18 cellular contexts compared by ENCODE assay signal in the genomic region with DNA sequence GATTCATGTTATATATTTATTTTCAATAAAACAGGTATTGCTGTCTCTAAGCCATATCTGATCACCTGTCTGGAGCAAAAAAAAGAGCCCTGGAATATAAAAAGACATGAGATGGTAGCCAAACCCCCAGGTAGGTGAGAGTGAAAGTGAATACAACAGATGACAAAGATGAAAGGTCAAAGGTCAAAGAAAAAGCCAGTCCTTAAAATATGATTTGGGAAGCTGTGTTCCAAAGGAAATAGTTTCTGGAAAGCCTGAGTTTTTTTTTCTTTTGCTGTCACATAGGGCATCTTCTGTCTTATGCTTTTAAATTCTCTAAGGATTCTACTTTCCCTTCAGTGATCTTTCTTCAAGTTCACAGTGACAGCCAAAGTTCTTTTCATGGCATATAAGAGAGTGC. TPM values are rescaled to one million over a fixed set of nuclear protein-coding genes. Genes with fewer than 3 reads are reported as not detected.
DNase-seq lines count a peak whose midpoint lies in the region; ATAC-seq, FAIRE-seq and TF ChIP-seq lines count a peak whose summit lies in the region.
"Had no signal": no experiment of that assay in that cellular context is flagged by ENCODE, and none has a peak within 500 bp of the region (broad histone marks: within the 10 kb centered on the region; RNA-seq: fewer than 3 reads in every experiment).

No MANE protein-coding gene starts in this region.

- no peaks in the 10 kb centered on the region for H3K9me3 Mint-ChIP-seq in natural killer cell
- H3K9me3 Mint-ChIP-seq in natural killer cell treated with Interleukin-12 subunit alpha and Interleukin-12 subunit beta and Interleukin-15 and Interleukin-18, amount 100 ng/mL, for 72 hours, result no peaks in the 10 kb centered on the region

- TF ChIP-seq CTCF in natural killer cell (IDR thresholded peaks at IDR 0.05) (no peak), OCI-LY7 (conservative IDR thresholded peaks at IDR 0.05; ENCODE audit: low read length) (no peak), K562 (IDR thresholded peaks at IDR 0.05 in 2 of 3, conservative IDR thresholded peaks at IDR 0.05 in 1 of 3; ENCODE audit: insufficient read depth in 2 of 3, low read depth in 1 of 3, low read length in 3 of 3) (no peak), hepatocyte (IDR thresholded peaks at IDR 0.05; ENCODE audit: poor library complexity) (no peak)

- DNase-seq in natural killer cell (no peak), OCI-LY7 (ENCODE audit: low spot score) (no peak), K562 (ENCODE audit: extremely low read depth in 1 of 4, low spot score in 3 of 4) (no peak), hepatocyte (ENCODE audit: low spot score) (no peak), 8988T (no peak)
- DNase-seq in natural killer cell treated with Interleukin-12 subunit alpha and Interleukin-12 subunit beta and Interleukin-15 and Interleukin-18, amount 100 ng/mL, for 72 hours (ENCODE audit: low spot score), result no peak
- DNase-seq: ACHN; CD4-positive, alpha-beta memory T cell; COR-L47; DMS 273 treated with DMSO at 0.1 percent for 48 hours; DMS53; DND-41; EL; HCEC 1CT had no signal

- peaks cover 23% of the 10 kb centered on the region; the same call in 1 of the 2 replicates for H3K9me3 ChIP-seq in OCI-LY7 (ENCODE audit: low read length)
- H3K9me3 ChIP-seq in K562 (replicated peaks; ENCODE audit: control insufficient read depth, insufficient read depth, low read depth, low read length), result no peaks in the 10 kb centered on the region; the same call in 1 of the 2 replicates
- H3K9me3 ChIP-seq in hepatocyte (ENCODE audit: low read depth), result no peaks in the 10 kb centered on the region

- peaks cover 28 to 29% of the 10 kb centered on the region in 2 donors for H3K4me1 Mint-ChIP-seq in natural killer cell
- peaks cover 13 to 19% of the 10 kb centered on the region in 2 donors for H3K4me1 Mint-ChIP-seq in natural killer cell treated with Interleukin-12 subunit alpha and Interleukin-12 subunit beta and Interleukin-15 and Interleukin-18, amount 100 ng/mL, for 72 hours (ENCODE audit: low read depth in 2 of 2)
- H3K4me1 Mint-ChIP-seq: GM23338 had no signal

- no peak overlapping the region for H3K4me2 ChIP-seq in OCI-LY7 (ENCODE audit: low read length)
- no peak overlapping the region for H3K4me2 ChIP-seq in K562 (ENCODE audit: insufficient read depth, low read length)
- no peak overlapping the region for H3K4me2 ChIP-seq in hepatocyte
- H3K4me2 ChIP-seq: GM23338 had no signal

- H3K4me1 ChIP-seq in OCI-LY7 (ENCODE audit: insufficient read depth, low read length, poor library complexity, severe bottlenecking) (peaks cover 53% of the 10 kb centered on the region), K562 (replicated peaks in 1 of 2; ENCODE audit: control insufficient read depth in 2 of 2, insufficient read depth in 2 of 2, low read length in 2 of 2) (no peaks in the 10 kb centered on the region), hepatocyte (ENCODE audit: insufficient read depth) (no peaks in the 10 kb centered on the region)

- no peak for ATAC-seq in natural killer cell
- ATAC-seq in natural killer cell treated with Interleukin-12 subunit alpha and Interleukin-12 subunit beta and Interleukin-15 and Interleukin-18, amount 100 ng/mL, for 72 hours, result no peak
- ATAC-seq in K562, result no peak
- ATAC-seq in GM18870 (IDR thresholded peaks at IDR 0.05; ENCODE audit: unreplicated experiment), result no peak
- ATAC-seq: GM23338 had no signal

- no peaks in the 10 kb centered on the region for H4K20me1 ChIP-seq in OCI-LY7 (ENCODE audit: insufficient read depth, low read length)
- no peaks in the 10 kb centered on the region for H4K20me1 ChIP-seq in K562 (replicated peaks; ENCODE audit: control insufficient read depth, insufficient read depth, low read length)
- H4K20me1 ChIP-seq in hepatocyte (ENCODE audit: insufficient read depth, poor library complexity, severe bottlenecking), result no peaks in the 10 kb centered on the region

- H3K36me3 ChIP-seq in OCI-LY7 (ENCODE audit: insufficient read depth, low read length) (peaks cover 94% of the 10 kb centered on the region), K562 (ENCODE audit: control insufficient read depth, insufficient read depth, low read length) (peaks cover 33% of the 10 kb centered on the region; the same call in 2 of the 3 replicates), hepatocyte (replicated peaks; ENCODE audit: insufficient read depth, low read depth) (no peaks in the 10 kb centered on the region)

- in situ Hi-C loops in K562 (cut with MboI), result no loop called here

- H3K27ac ChIP-seq in OCI-LY7 (ENCODE audit: low read depth, low read length, poor library complexity, severe bottlenecking) (peak overlapping the region; percentile 99), K562 (ENCODE audit: extremely low read depth, low read depth, low read length) (no peak overlapping the region), hepatocyte (no peak overlapping the region)
- H3K27ac ChIP-seq: C4-2B had no signal

- H3K27ac Mint-ChIP-seq in natural killer cell, result peak overlapping the region; percentile 24 to 38
- no peak overlapping the region for H3K27ac Mint-ChIP-seq in natural killer cell treated with Interleukin-12 subunit alpha and Interleukin-12 subunit beta and Interleukin-15 and Interleukin-18, amount 100 ng/mL, for 72 hours
- H3K27ac Mint-ChIP-seq: GM23338 had no signal

- H3K9me1 ChIP-seq in K562 (ENCODE audit: control insufficient read depth, insufficient read depth, low read length), result no peaks in the 10 kb centered on the region

- H3K79me2 ChIP-seq in OCI-LY7 (ENCODE audit: insufficient read depth, low read depth, low read length) (peaks cover 97% of the 10 kb centered on the region), K562 (ENCODE audit: control insufficient read depth, insufficient read depth, low read length) (no peaks in the 10 kb centered on the region; the same call in 1 of the 3 replicates), hepatocyte (no peaks in the 10 kb centered on the region)

- FAIRE-seq in K562 (lab: Jason Lieb, UNC), result no peak
- FAIRE-seq: GM12891 had no signal

- no peaks in the 10 kb centered on the region for H3K36me3 Mint-ChIP-seq in natural killer cell
- peaks cover 18% of the 10 kb centered on the region for H3K36me3 Mint-ChIP-seq in natural killer cell treated with Interleukin-12 subunit alpha and Interleukin-12 subunit beta and Interleukin-15 and Interleukin-18, amount 100 ng/mL, for 72 hours

- CTCF ChIA-PET in OCI-LY7 (lab: Charles Lee; ENCODE audit: unreplicated experiment) (no interaction called here), K562 (lab: Yijun Ruan, JAX; ENCODE audit: low intra/inter-chr PET ratio) (no interaction called here)

- H3K4me3 Mint-ChIP-seq in natural killer cell, result no peak overlapping the region
- H3K4me3 Mint-ChIP-seq in natural killer cell treated with Interleukin-12 subunit alpha and Interleukin-12 subunit beta and Interleukin-15 and Interleukin-18, amount 100 ng/mL, for 72 hours, result no peak overlapping the region
- H3K4me3 Mint-ChIP-seq: CD4-positive, alpha-beta memory T cell; GM23338 had no signal

- TF ChIP-seq EP300 in K562 (IDR thresholded peaks at IDR 0.05; ENCODE audit: low read length), result no peak

- intact Hi-C loops in natural killer cell (cut with micrococcal nuclease), result no loop called here
- intact Hi-C loops in OCI-LY7 (cut with micrococcal nuclease; ENCODE audit: unreplicated experiment), result loop anchor here (5.0 kb wide), 1 partner anchor 55 kb away; no protein-coding TSS in a partner anchor
- intact Hi-C loops in K562 (cut with micrococcal nuclease), result no loop called here

- POLR2A ChIA-PET in OCI-LY7 (lab: Charles Lee), result interaction anchor here (8.3 kb wide), 1 partner anchor 18 kb away, joined by 105 read pairs; no protein-coding TSS in a partner anchor
- POLR2A ChIA-PET in K562 (lab: Yijun Ruan, JAX), result no interaction called here

- no TSS peak for BruUV-seq in OCI-LY7 (replicated peaks; lab: Mats Ljungman, UMichigan)
- BruUV-seq in K562 (replicated peaks; lab: Mats Ljungman, UMichigan), result no TSS peak

- H3K27me3 Mint-ChIP-seq in natural killer cell (ENCODE audit: low read depth in 2 of 2), result no peaks in the 10 kb centered on the region
- H3K27me3 Mint-ChIP-seq in natural killer cell treated with Interleukin-12 subunit alpha and Interleukin-12 subunit beta and Interleukin-15 and Interleukin-18, amount 100 ng/mL, for 72 hours, result no peaks in the 10 kb centered on the region
- H3K27me3 Mint-ChIP-seq: CD4-positive, alpha-beta memory T cell had no signal

- H3K9me2 ChIP-seq in OCI-LY7 (ENCODE audit: insufficient read depth, low read length), result no peaks in the 10 kb centered on the region
- no peaks in the 10 kb centered on the region for H3K9me2 ChIP-seq in hepatocyte (replicated peaks; ENCODE audit: insufficient read depth)

- TF ChIP-seq RAD21 in K562 (CRISPR knock-in tag; conservative IDR thresholded peaks at IDR 0.05 in 1 of 2, IDR thresholded peaks at IDR 0.05 in 1 of 2), result no peak

- TF ChIP-seq POLR2A in K562 (conservative IDR thresholded peaks at IDR 0.05), result no peak

- H3K9ac ChIP-seq in K562 (ENCODE audit: insufficient read depth in 1 of 2, low read depth in 2 of 2, low read length in 2 of 2), result no peak overlapping the region

- H2AFZ ChIP-seq in OCI-LY7 (ENCODE audit: low read length), result no peak overlapping the region
- no peak overlapping the region for H2AFZ ChIP-seq in K562 (ENCODE audit: low read depth, low read length)
- no peak overlapping the region for H2AFZ ChIP-seq in hepatocyte
- H2AFZ ChIP-seq: GM23338 had no signal

- no peak overlapping the region for H3K4me3 ChIP-seq in OCI-LY7 (ENCODE audit: low read depth, low read length, poor library complexity, severe bottlenecking)
- no peak overlapping the region for H3K4me3 ChIP-seq in K562
- no peak overlapping the region for H3K4me3 ChIP-seq in hepatocyte
- H3K4me3 ChIP-seq: GM23338 had no signal

- H3K27me3 ChIP-seq in K562 (ENCODE audit: control insufficient read depth in 2 of 2, insufficient read depth in 2 of 2, low read length in 2 of 2) (no peaks in the 10 kb centered on the region), hepatocyte (no peaks in the 10 kb centered on the region)

RNA-seq across cellular contexts. Expression of gene ZNF107, which starts 25.9 kb away (rescaled TPM):
- 10 to 100 TPM; 10.3 to 13.3 (median 10.4) TPM for total RNA-seq in natural killer cell
- total RNA-seq in natural killer cell treated with Interleukin-12 subunit alpha and Interleukin-12 subunit beta and Interleukin-15 and Interleukin-18, amount 100 ng/mL, for 72 hours, result 10 to 100 TPM in 1 of 2 donors, 1 to 10 TPM in 1; 7.9 to 16.8 TPM
- total RNA-seq in OCI-LY7 (2014; rRNA removed; shearing (Covaris generic)), result 63.3 and 68.9 TPM in 2 replicates
- 92.2 and 97.0 TPM in 2 replicates for total RNA-seq in OCI-LY7 (2022)
- total RNA-seq in K562 (2011; cell fraction: chromatin; rRNA removed; ENCODE audit: low replicate concordance), result 13.9 and 28.5 TPM in 2 replicates
- 6.3 and 10.4 TPM in 2 replicates for total RNA-seq in K562 (2011; cell fraction: nucleolus; rRNA removed)
- total RNA-seq in K562 (2011; cell fraction: nucleoplasm; rRNA removed), result 14.0 and 20.2 TPM in 2 replicates
- 5.3 and 7.1 TPM in 2 replicates for total RNA-seq in K562 (2014; rRNA removed)
- total RNA-seq in K562 (2014; rRNA removed; fragmentation: Illumina TruSeq; extraction: Trizol), result 13.2 and 14.5 TPM in 2 replicates
- total RNA-seq in K562 (2015; rRNA removed; fragmentation: Illumina TruSeq; extraction: Trizol), result 14.1 and 14.2 TPM in 2 replicates
- total RNA-seq in K562 (2021), result 7.7 and 7.9 TPM in 2 replicates
- 5.7 and 6.7 TPM in 2 replicates for polyA plus RNA-seq in K562 (2011; rRNA removed)
- polyA plus RNA-seq in K562 (2011; cell fraction: cytosol; rRNA removed), result 2.7 and 3.2 TPM in 2 replicates
- polyA plus RNA-seq in K562 (2011; cell fraction: nucleus; rRNA removed), result 6.6 and 8.4 TPM in 2 replicates
- 4.3 and 5.9 TPM in 2 replicates for polyA plus RNA-seq in K562 (2012)
- polyA plus RNA-seq in K562 (2014; fragmentation: Illumina TruSeq; extraction: Trizol), result 9.8 and 13.1 TPM in 2 replicates
- polyA plus RNA-seq in K562 (2014; fragmentation: Nextera tagmentation; extraction: Ambion mirVana), result 1 to 10 TPM; 2.4 to 4.5 TPM
- 8.9 and 9.3 TPM in 2 replicates for polyA plus RNA-seq in K562 (2014; rRNA removed)
- 10.5 and 12.3 TPM in 2 replicates for polyA minus RNA-seq in K562 (2011; rRNA and poly(A)+ RNA removed)
- 2.3 and 6.4 TPM in 2 replicates for polyA minus RNA-seq in K562 (2011; cell fraction: cytosol; rRNA and poly(A)+ RNA removed)
- 7.1 and 8.9 TPM in 2 replicates for polyA minus RNA-seq in K562 (2011; cell fraction: nucleus; rRNA and poly(A)+ RNA removed)
- total RNA-seq in hepatocyte, result 1.8 and 2.2 TPM in 2 replicates
- polyA plus RNA-seq in hepatocyte, result 0.63 and 1.2 TPM in 2 replicates

Comparison
In these comparisons a context has a peak if more than half of its experiments do, and no peak if none do; other contexts are left out.
1. H3K27ac Mint-ChIP-seq: peak in natural killer cell (2 of 2); none in natural killer cell treated with Interleukin-12 subunit alpha and Interleukin-12 subunit beta and Interleukin-15 and Interleukin-18, amount 100 ng/mL, for 72 hours (0 of 2).